1 cellular context compared by ENCODE assay signal in the genomic region with DNA sequence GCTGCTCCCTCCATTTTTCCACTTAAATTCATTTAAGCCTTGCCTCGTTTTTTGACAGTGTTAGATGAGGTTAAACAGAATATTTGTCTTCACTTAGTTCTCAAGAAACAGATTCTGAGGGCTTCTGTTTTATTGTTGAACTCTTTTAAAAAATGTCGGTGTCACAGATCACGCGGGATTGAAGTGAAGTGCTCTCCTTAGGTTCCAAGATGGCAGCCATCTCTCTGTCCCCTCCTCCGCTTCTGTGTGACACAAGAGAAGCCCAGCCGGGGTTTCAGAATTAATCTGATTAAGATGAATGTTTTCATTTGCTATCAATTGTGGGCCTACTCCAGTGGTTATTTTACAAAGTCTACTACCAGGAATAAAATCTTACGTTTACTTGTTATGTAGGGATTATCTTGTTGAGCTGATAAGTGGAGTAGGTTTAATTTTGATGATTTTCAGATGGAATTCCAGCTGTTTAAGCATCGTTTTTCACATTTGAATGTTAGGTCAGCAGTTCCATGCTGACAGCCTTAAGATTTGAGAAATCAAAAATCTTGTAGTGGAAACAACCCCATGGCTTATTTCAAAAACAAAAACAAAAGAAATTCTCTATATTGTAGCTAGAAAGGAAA.
TF ChIP-seq lines count a peak whose summit lies in the region.

No MANE protein-coding gene starts in this region.

TF ChIP-seq in SK-N-SH, 30 proteins besides CTCF, POLR2A, EP300 and RAD21:
- TF ChIP-seq, protein P1, sequence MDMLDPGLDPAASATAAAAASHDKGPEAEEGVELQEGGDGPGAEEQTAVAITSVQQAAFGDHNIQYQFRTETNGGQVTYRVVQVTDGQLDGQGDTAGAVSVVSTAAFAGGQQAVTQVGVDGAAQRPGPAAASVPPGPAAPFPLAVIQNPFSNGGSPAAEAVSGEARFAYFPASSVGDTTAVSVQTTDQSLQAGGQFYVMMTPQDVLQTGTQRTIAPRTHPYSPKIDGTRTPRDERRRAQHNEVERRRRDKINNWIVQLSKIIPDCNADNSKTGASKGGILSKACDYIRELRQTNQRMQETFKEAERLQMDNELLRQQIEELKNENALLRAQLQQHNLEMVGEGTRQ (IDR thresholded peaks at IDR 0.05; ENCODE audit: borderline replicate concordance, low read depth, low read length): no peak
- TF ChIP-seq GABPA (IDR thresholded peaks at IDR 0.05; ENCODE audit: low read depth) (no peak), CHD2 (IDR thresholded peaks at IDR 0.05; ENCODE audit: low read length, partially characterized antibody) (no peak), EZH2phosphoT487 (IDR thresholded peaks at IDR 0.05; ENCODE audit: borderline replicate concordance, low read depth) (no peak), RXRA (IDR thresholded peaks at IDR 0.05; ENCODE audit: borderline replicate concordance, low read depth) (no peak), FOXJ3 (CRISPR knock-in tag; IDR thresholded peaks at IDR 0.05) (no peak), JUND (IDR thresholded peaks at IDR 0.05) (no peak), RFX5 (IDR thresholded peaks at IDR 0.05; ENCODE audit: low read length) (no peak)
- TF ChIP-seq, protein P2, sequence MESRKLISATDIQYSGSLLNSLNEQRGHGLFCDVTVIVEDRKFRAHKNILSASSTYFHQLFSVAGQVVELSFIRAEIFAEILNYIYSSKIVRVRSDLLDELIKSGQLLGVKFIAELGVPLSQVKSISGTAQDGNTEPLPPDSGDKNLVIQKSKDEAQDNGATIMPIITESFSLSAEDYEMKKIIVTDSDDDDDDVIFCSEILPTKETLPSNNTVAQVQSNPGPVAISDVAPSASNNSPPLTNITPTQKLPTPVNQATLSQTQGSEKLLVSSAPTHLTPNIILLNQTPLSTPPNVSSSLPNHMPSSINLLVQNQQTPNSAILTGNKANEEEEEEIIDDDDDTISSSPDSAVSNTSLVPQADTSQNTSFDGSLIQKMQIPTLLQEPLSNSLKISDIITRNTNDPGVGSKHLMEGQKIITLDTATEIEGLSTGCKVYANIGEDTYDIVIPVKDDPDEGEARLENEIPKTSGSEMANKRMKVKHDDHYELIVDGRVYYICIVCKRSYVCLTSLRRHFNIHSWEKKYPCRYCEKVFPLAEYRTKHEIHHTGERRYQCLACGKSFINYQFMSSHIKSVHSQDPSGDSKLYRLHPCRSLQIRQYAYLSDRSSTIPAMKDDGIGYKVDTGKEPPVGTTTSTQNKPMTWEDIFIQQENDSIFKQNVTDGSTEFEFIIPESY (IDR thresholded peaks at IDR 0.05; ENCODE audit: borderline replicate concordance, low read depth): no peak
- TF ChIP-seq, protein P3, sequence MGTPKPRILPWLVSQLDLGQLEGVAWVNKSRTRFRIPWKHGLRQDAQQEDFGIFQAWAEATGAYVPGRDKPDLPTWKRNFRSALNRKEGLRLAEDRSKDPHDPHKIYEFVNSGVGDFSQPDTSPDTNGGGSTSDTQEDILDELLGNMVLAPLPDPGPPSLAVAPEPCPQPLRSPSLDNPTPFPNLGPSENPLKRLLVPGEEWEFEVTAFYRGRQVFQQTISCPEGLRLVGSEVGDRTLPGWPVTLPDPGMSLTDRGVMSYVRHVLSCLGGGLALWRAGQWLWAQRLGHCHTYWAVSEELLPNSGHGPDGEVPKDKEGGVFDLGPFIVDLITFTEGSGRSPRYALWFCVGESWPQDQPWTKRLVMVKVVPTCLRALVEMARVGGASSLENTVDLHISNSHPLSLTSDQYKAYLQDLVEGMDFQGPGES (IDR thresholded peaks at IDR 0.05; ENCODE audit: low read depth, low read length): no peak
- TF ChIP-seq, protein P4, sequence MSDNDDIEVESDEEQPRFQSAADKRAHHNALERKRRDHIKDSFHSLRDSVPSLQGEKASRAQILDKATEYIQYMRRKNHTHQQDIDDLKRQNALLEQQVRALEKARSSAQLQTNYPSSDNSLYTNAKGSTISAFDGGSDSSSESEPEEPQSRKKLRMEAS (IDR thresholded peaks at IDR 0.05; ENCODE audit: low read depth): no peak
- TF ChIP-seq, protein P5, sequence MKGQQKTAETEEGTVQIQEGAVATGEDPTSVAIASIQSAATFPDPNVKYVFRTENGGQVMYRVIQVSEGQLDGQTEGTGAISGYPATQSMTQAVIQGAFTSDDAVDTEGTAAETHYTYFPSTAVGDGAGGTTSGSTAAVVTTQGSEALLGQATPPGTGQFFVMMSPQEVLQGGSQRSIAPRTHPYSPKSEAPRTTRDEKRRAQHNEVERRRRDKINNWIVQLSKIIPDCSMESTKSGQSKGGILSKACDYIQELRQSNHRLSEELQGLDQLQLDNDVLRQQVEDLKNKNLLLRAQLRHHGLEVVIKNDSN (IDR thresholded peaks at IDR 0.05; ENCODE audit: borderline replicate concordance, low read depth): no peak
